ENCODE assay signal across 1 cellular context in genomic region chr9:124940894-124941688, GRCh38.
TF ChIP-seq lines count a peak whose summit lies in the region.

TSS of gene GOLGA1 (minus strand) at chr9:124941083. CDS start at chr9:124938711, 2,372 bp downstream.

TF ChIP-seq in HEK293, 187 proteins besides CTCF, POLR2A, EP300 and RAD21 (continued from another document and continues in another):
- TF ChIP-seq REPIN1 (tag by site-specific recombination; IDR thresholded peaks at IDR 0.05; ENCODE audit: low read depth) (no peak), ZNF692 (tag by site-specific recombination; IDR thresholded peaks at IDR 0.05) (no peak), PBX3 (CRISPR knock-in tag; IDR thresholded peaks at IDR 0.05) (0 out of 2 replicates have a peak, but pooled peaks have one; percentile 38), ZNF112 (tag by site-specific recombination; IDR thresholded peaks at IDR 0.05) (no peak), ZNF558 (tag by site-specific recombination; IDR thresholded peaks at IDR 0.05) (no peak), ZFHX2 (tag by site-specific recombination; conservative IDR thresholded peaks at IDR 0.05) (no peak; the same call in 1 of the 2 replicates), PRDM1 (tag by site-specific recombination; IDR thresholded peaks at IDR 0.05) (no peak), ZNF670 (tag by site-specific recombination; IDR thresholded peaks at IDR 0.05; ENCODE audit: low read depth) (no peak), ZSCAN18 (tag by site-specific recombination; IDR thresholded peaks at IDR 0.05) (no peak), PRDM2 (tag by site-specific recombination; IDR thresholded peaks at IDR 0.05; ENCODE audit: borderline replicate concordance) (no peak), ZNF626 (tag by site-specific recombination; IDR thresholded peaks at IDR 0.05) (no peak), MEIS1 (CRISPR knock-in tag; IDR thresholded peaks at IDR 0.05; ENCODE audit: borderline replicate concordance) (no peak), ZNF324 (tag by site-specific recombination; IDR thresholded peaks at IDR 0.05) (no peak), ZNF416 (tag by site-specific recombination; IDR thresholded peaks at IDR 0.05) (no peak), ZNF157 (tag by site-specific recombination; IDR thresholded peaks at IDR 0.05) (no peak), KLF17 (tag by site-specific recombination; IDR thresholded peaks at IDR 0.05) (0 out of 2 replicates have a peak, but pooled peaks have one; percentile 34), ZNF830 (tag by site-specific recombination; IDR thresholded peaks at IDR 0.05; ENCODE audit: low read depth) (no peak), ZNF362 (tag by site-specific recombination; IDR thresholded peaks at IDR 0.05) (no peak), ZNF26 (tag by site-specific recombination; IDR thresholded peaks at IDR 0.05) (no peak), KLF16 (tag by site-specific recombination; IDR thresholded peaks at IDR 0.05) (0 out of 2 replicates have a peak, but pooled peaks have one; percentile 25), KLF9 (tag by site-specific recombination; IDR thresholded peaks at IDR 0.05; ENCODE audit: low read depth) (peak; percentile 43; the same call in 1 of the 2 replicates), GLIS1 (tag by site-specific recombination; IDR thresholded peaks at IDR 0.05) (peak; percentile 85), PRDM10 (tag by site-specific recombination; IDR thresholded peaks at IDR 0.05) (no peak), ZNF341 (tag by site-specific recombination; IDR thresholded peaks at IDR 0.05; ENCODE audit: low read depth) (no peak; the same call in 1 of the 2 replicates), ZNF404 (tag by site-specific recombination; IDR thresholded peaks at IDR 0.05) (no peak), ZNF394 (tag by site-specific recombination; IDR thresholded peaks at IDR 0.05; ENCODE audit: borderline replicate concordance) (0 out of 2 replicates have a peak, but pooled peaks have one; percentile 18), ZNF175 (tag by site-specific recombination; IDR thresholded peaks at IDR 0.05) (no peak), ZNF639 (tag by site-specific recombination; IDR thresholded peaks at IDR 0.05) (no peak), ZNF837 (tag by site-specific recombination; IDR thresholded peaks at IDR 0.05) (no peak), ZNF792 (tag by site-specific recombination; IDR thresholded peaks at IDR 0.05) (no peak), ZSCAN16 (tag by site-specific recombination; IDR thresholded peaks at IDR 0.05) (no peak), ZNF146 (tag by site-specific recombination; IDR thresholded peaks at IDR 0.05) (no peak), ZSCAN4 (tag by site-specific recombination; IDR thresholded peaks at IDR 0.05) (no peak), ZFP3 (tag by site-specific recombination; IDR thresholded peaks at IDR 0.05; ENCODE audit: low read depth) (no peak), ZBTB6 (tag by site-specific recombination; IDR thresholded peaks at IDR 0.05) (0 out of 2 replicates have a peak, but pooled peaks have one; percentile 4), ZNF302 (tag by site-specific recombination; IDR thresholded peaks at IDR 0.05; ENCODE audit: low read depth) (no peak), ZNF133 (tag by site-specific recombination; IDR thresholded peaks at IDR 0.05) (no peak)
